In the genomic region with DNA sequence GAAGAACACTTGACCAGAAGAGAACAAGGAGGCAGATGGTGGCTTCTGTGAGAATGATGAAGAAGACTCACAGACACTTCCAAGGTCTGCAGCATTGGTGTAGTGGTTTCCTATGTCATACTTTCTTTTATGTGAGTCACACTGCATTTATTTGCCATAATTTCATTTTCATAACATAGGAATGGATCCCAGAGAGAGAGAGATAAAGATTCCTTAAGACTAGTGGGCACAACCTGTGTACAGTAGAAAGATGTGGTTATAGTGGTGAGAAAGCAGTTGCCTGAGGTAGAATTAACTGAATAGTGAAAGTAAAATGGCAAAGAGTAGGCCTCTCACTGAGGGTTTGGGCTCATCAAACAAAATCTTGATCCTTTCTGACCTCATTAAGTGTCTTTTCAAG, we compare ENCODE assay signal across 21 cellular contexts. TPM values are rescaled to one million over a fixed set of nuclear protein-coding genes. Genes with fewer than 3 reads are reported as not detected.
DNase-seq lines count a peak whose midpoint lies in the region; ATAC-seq and TF ChIP-seq lines count a peak whose summit lies in the region.
"Had no signal": no experiment of that assay in that cellular context is flagged by ENCODE, and none has a peak within 500 bp of the region (broad histone marks: within the 10 kb centered on the region; RNA-seq: fewer than 3 reads in every experiment).

No MANE protein-coding gene starts in this region.

- H3K27ac Mint-ChIP-seq in CD8-positive, alpha-beta T cell = peak overlapping the region; percentile 5
- no peak overlapping the region for H3K27ac Mint-ChIP-seq in osteocyte (ENCODE audit: unreplicated experiment)
- H3K27ac Mint-ChIP-seq: activated B cell treated with CpG ODN at 0.5 μM for 24 hours; activated naive CD8-positive, alpha-beta T cell treated with anti-CD3 and anti-CD28 coated beads, Interleukin-2, amount 50 U/mL, for 24 hours had no signal

- H3K4me1 Mint-ChIP-seq in CD8-positive, alpha-beta T cell (ENCODE audit: low read depth) = peaks cover 5% of the 10 kb centered on the region
- H3K4me1 Mint-ChIP-seq in osteocyte (ENCODE audit: unreplicated experiment) = no peaks in the 10 kb centered on the region
- H3K4me1 Mint-ChIP-seq: activated B cell treated with CpG ODN at 0.5 μM for 24 hours; activated naive CD8-positive, alpha-beta T cell treated with anti-CD3 and anti-CD28 coated beads, Interleukin-2, amount 50 U/mL, for 24 hours had no signal

- H3K4me3 ChIP-seq in CD8-positive, alpha-beta T cell (ENCODE audit: low read depth, low read length) = no peak overlapping the region
- no peak overlapping the region for H3K4me3 ChIP-seq in HAP-1
- H3K4me3 ChIP-seq: colonic mucosa, heart left ventricle, Peyer's patch, sigmoid colon, tibial nerve had no signal

- in situ Hi-C loops in HAP-1 (cut with MboI; ENCODE audit: low sequenced_read_pairs) = no loop called here

- no peaks in the 10 kb centered on the region for H3K27me3 Mint-ChIP-seq in CD8-positive, alpha-beta T cell (ENCODE audit: low read depth)
- peaks cover 2% of the 10 kb centered on the region for H3K27me3 Mint-ChIP-seq in osteocyte (ENCODE audit: unreplicated experiment)
- H3K27me3 Mint-ChIP-seq: activated B cell treated with CpG ODN at 0.5 μM for 24 hours; activated naive CD8-positive, alpha-beta T cell treated with anti-CD3 and anti-CD28 coated beads, Interleukin-2, amount 50 U/mL, for 24 hours had no signal

- no peaks in the 10 kb centered on the region for H3K4me1 ChIP-seq in CD8-positive, alpha-beta T cell (ENCODE audit: insufficient read depth, low read length)
- peaks cover 22% of the 10 kb centered on the region for H3K4me1 ChIP-seq in HAP-1
- H3K4me1 ChIP-seq: colonic mucosa, heart left ventricle, Peyer's patch, sigmoid colon, tibial nerve had no signal

- no peaks in the 10 kb centered on the region for H3K9me3 Mint-ChIP-seq in CD8-positive, alpha-beta T cell
- H3K9me3 Mint-ChIP-seq in osteocyte (ENCODE audit: unreplicated experiment) = no peaks in the 10 kb centered on the region
- H3K9me3 Mint-ChIP-seq: activated B cell treated with CpG ODN at 0.5 μM for 24 hours; activated naive CD8-positive, alpha-beta T cell treated with anti-CD3 and anti-CD28 coated beads, Interleukin-2, amount 50 U/mL, for 24 hours had no signal

- ATAC-seq in CD8-positive, alpha-beta T cell = no peak
- peak; percentile 58 for ATAC-seq in GM19452 (IDR thresholded peaks at IDR 0.05; ENCODE audit: unreplicated experiment)
- ATAC-seq: activated naive CD8-positive, alpha-beta T cell treated with anti-CD3 and anti-CD28 coated beads, Interleukin-2, amount 50 U/mL, for 24 hours; esophagus mucosa; heart left ventricle had no signal

- intact Hi-C loops in CD8-positive, alpha-beta T cell (cut with DNase I, micrococcal nuclease) = no loop called here

- no peak overlapping the region for H3K4me3 Mint-ChIP-seq in CD8-positive, alpha-beta T cell
- H3K4me3 Mint-ChIP-seq in osteocyte (ENCODE audit: unreplicated experiment) = no peak overlapping the region
- H3K4me3 Mint-ChIP-seq: activated B cell treated with CpG ODN at 0.5 μM for 24 hours; activated naive CD8-positive, alpha-beta T cell treated with anti-CD3 and anti-CD28 coated beads, Interleukin-2, amount 50 U/mL, for 24 hours had no signal

- CTCF ChIA-PET in CD8-positive, alpha-beta T cell (lab: Charles Lee) = no interaction called here

- no peak for DNase-seq in CD8-positive, alpha-beta T cell
- DNase-seq in NCI-H226 (peak; percentile 63), epithelial cell of prostate (ENCODE audit: low read depth, low spot score) (peak; percentile 3), osteocyte (ENCODE audit: extremely low spot score, unreplicated experiment) (no peak), HAP-1 (ENCODE audit: low spot score in 2 of 2) (no peak), AML-193 (lab: John Stamatoyannopoulos, UW) (no peak)
- DNase-seq in activated naive CD4-positive, alpha-beta T cell (lab: John Stamatoyannopoulos, UW) = no peak
- DNase-seq: activated B cell treated with CpG ODN at 0.5 μM for 24 hours; activated naive CD8-positive, alpha-beta T cell treated with anti-CD3 and anti-CD28 coated beads, Interleukin-2, amount 50 U/mL, for 24 hours; colonic mucosa; heart left ventricle; islet precursor cell; NCI-H187; NCI-H510A treated with DMSO at 0.1 percent for 48 hours; Peyer's patch; sigmoid colon; stimulated activated CD4-positive, alpha-beta T cell treated with anti-CD3 and anti-CD28 coated beads, Interleukin-4, amount 100 ng/mL, for 1 hour had no signal

- no peaks in the 10 kb centered on the region for H3K9me3 ChIP-seq in CD8-positive, alpha-beta T cell (ENCODE audit: low read length)
- no peaks in the 10 kb centered on the region for H3K9me3 ChIP-seq in HAP-1
- H3K9me3 ChIP-seq: colonic mucosa, heart left ventricle, neutrophil, Peyer's patch, sigmoid colon, tibial nerve had no signal

- no peaks in the 10 kb centered on the region for H3K36me3 Mint-ChIP-seq in CD8-positive, alpha-beta T cell
- H3K36me3 Mint-ChIP-seq in osteocyte (ENCODE audit: unreplicated experiment) = no peaks in the 10 kb centered on the region

- no peak overlapping the region for H3K27ac ChIP-seq in CD8-positive, alpha-beta T cell (ENCODE audit: low read depth, low read length)
- no peak overlapping the region for H3K27ac ChIP-seq in epithelial cell of prostate
- H3K27ac ChIP-seq: colonic mucosa, heart left ventricle, neutrophil, Peyer's patch, sigmoid colon, tibial nerve had no signal

- no peaks in the 10 kb centered on the region for H3K27me3 ChIP-seq in CD8-positive, alpha-beta T cell (ENCODE audit: insufficient read depth, low read length)
- H3K27me3 ChIP-seq in HAP-1 (ENCODE audit: low read depth) = no peaks in the 10 kb centered on the region
- H3K27me3 ChIP-seq: colonic mucosa, heart left ventricle, neutrophil, Peyer's patch, sigmoid colon, tibial nerve had no signal

- no peaks in the 10 kb centered on the region for H3K36me3 ChIP-seq in CD8-positive, alpha-beta T cell (ENCODE audit: insufficient read depth, low read length)
- no peaks in the 10 kb centered on the region for H3K36me3 ChIP-seq in HAP-1 (replicated peaks)
- H3K36me3 ChIP-seq: colonic mucosa, heart left ventricle, neutrophil, Peyer's patch, sigmoid colon, tibial nerve had no signal

- POLR2A ChIA-PET in CD8-positive, alpha-beta T cell (lab: Charles Lee) = no interaction called here

- TF ChIP-seq CTCF in CD8-positive, alpha-beta T cell (IDR thresholded peaks at IDR 0.05) = no peak
- no peak for TF ChIP-seq CTCF in osteocyte (IDR thresholded peaks at IDR 0.05)

RNA-seq across cellular contexts. Expression of gene CCDC152, which starts 7.6 kb away (rescaled TPM):
- total RNA-seq in CD8-positive, alpha-beta T cell = 1 to 10 TPM; 1.6 to 2.9 TPM
- total RNA-seq in osteocyte = not detected in 2 replicates
- total RNA-seq: esophagus mucosa had no signal

Comparison
In these comparisons a context has a peak if more than half of its experiments do, and no peak if none do; other contexts are left out.
1. DNase-seq: peak in NCI-H226 (single experiment) and epithelial cell of prostate (single experiment); none in CD8-positive, alpha-beta T cell (0 of 7), osteocyte (single experiment), HAP-1 (0 of 2), AML-193 (0 of 2) and activated naive CD4-positive, alpha-beta T cell (0 of 4).